Comparison of ENCODE assay signal across 1 cellular context in genomic region chr7:116521046-116521664, GRCh38.
TF ChIP-seq lines count a peak whose summit lies in the region.

No MANE protein-coding gene starts in this region.

TF ChIP-seq in K562, 482 proteins besides CTCF, POLR2A, EP300 and RAD21:
- no peak for TF ChIP-seq NFE2L1 (tag; IDR thresholded peaks at IDR 0.05; ENCODE audit: borderline replicate concordance, low read depth)
- no peak for TF ChIP-seq ZNF12 (CRISPR knock-in tag; IDR thresholded peaks at IDR 0.05)
- TF ChIP-seq ZNF586 (CRISPR knock-in tag; conservative IDR thresholded peaks at IDR 0.05) = no peak
- TF ChIP-seq ZBTB2 (IDR thresholded peaks at IDR 0.05) = no peak
- TF ChIP-seq POLR2H (tag; IDR thresholded peaks at IDR 0.05; ENCODE audit: low read depth) = no peak
- 0 out of 2 replicates have a peak, but pooled peaks have one; percentile 30 for TF ChIP-seq NFE2 (IDR thresholded peaks at IDR 0.05; ENCODE audit: low read depth)
- TF ChIP-seq HMBOX1 (IDR thresholded peaks at IDR 0.05) = 0 out of 2 replicates have a peak, but pooled peaks have one; percentile 6
